In the genomic region with DNA sequence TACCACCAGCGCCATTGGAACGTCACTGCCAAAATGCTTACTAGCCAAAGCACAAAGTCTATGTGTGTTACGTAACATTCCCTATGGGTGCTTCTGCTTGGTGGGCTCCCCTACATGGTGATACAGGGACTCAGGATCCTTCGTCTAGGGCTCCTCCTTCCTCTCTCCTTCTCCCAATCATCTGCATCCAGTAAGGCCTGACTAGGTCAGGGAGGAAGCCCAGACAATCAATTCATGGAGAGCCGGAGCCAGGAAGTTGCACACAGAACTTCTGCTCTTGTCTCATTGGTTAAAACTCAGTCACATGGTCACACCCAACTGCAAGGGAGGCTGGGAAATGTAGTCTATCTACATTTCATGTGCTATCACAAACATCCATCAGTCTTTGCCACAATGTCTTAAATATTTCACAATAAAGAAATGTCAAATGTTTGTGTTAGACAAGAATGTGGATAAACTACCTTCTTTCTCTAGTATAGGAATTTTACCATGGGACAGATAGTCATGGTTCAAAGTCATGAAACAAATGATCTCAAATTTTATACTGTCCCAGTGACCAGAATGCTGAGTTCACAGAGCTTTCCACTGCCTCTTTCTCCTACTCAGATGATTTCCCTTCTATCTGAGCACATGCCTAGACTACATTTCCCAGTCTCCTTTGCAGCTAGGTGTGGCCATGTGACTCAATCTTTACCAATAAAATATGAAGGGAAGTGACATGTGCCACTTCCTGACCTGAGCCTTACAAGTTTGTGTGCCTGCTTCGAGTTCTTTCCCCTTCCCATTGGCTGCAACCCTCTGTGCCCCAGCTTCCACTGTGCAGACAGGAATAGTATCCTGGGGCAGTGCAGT, we compare ENCODE assay signal across 8 cellular contexts. TPM values are rescaled to one million over a fixed set of nuclear protein-coding genes. Genes with fewer than 3 reads are reported as not detected.
DNase-seq lines count a peak whose midpoint lies in the region; ATAC-seq and TF ChIP-seq lines count a peak whose summit lies in the region.

No MANE protein-coding gene starts in this region.

- ATAC-seq in DND-41 (ENCODE audit: insufficient read depth, low read depth) (peak; percentile 61), right lobe of liver (peak; percentile 91 to 95 (median 94)), upper lobe of right lung (peak; percentile 86), HG02840 (IDR thresholded peaks at IDR 0.05; ENCODE audit: low FRiP score, unreplicated experiment) (no peak), GM18511 (IDR thresholded peaks at IDR 0.05; ENCODE audit: unreplicated experiment) (no peak)

- no peak overlapping the region for H3K27ac ChIP-seq in DND-41 (ENCODE audit: low read length)
- H3K27ac ChIP-seq in coronary artery, result peak overlapping the region; percentile 61 to 92
- H3K27ac ChIP-seq in right lobe of liver, result peak overlapping the region in 1 of 3 donors; percentile 22
- no peak overlapping the region for H3K27ac ChIP-seq in upper lobe of right lung

- no peak for TF ChIP-seq RAD21 in Ishikawa (IDR thresholded peaks at IDR 0.05; ENCODE audit: low read depth)

- H3K4me1 ChIP-seq in DND-41 (ENCODE audit: insufficient read depth, low read length) (peaks cover 18% of the 10 kb centered on the region; the same call in 1 of the 2 replicates), right lobe of liver (peaks cover 0 to 4% (median 0%) of the 10 kb centered on the region in 4 donors), upper lobe of right lung (no peaks in the 10 kb centered on the region)

- DNase-seq in DND-41 (peak; percentile 46), SK-N-DZ (ENCODE audit: low spot score) (peak; percentile 95), coronary artery (ENCODE audit: low spot score) (no peak), right lobe of liver (peak in 2 of 3 donors; percentile 61 to 79), upper lobe of right lung (no peak)

- H3K4me2 ChIP-seq in DND-41 (ENCODE audit: insufficient read depth, low read length), result peak overlapping the region; percentile 24; the same call in 1 of the 2 replicates

- intact Hi-C loops in right lobe of liver (cut with DNase I) (no loop called here), upper lobe of right lung (cut with DNase I) (no loop called here)

- H3K4me3 ChIP-seq in DND-41 (ENCODE audit: low read depth in 1 of 2, low read length in 2 of 2) (peak overlapping the region in 1 of 2 experiments; percentile 8; a peak in 1 of 4 replicates), coronary artery (peak overlapping the region; percentile 0), right lobe of liver (peak overlapping the region in 1 of 3 donors; percentile 19), upper lobe of right lung (no peak overlapping the region)

- peak; percentile 20 for TF ChIP-seq CTCF in DND-41 (IDR thresholded peaks at IDR 0.05; ENCODE audit: borderline replicate concordance, extremely low read depth, low read length, poor library complexity, severe bottlenecking)
- TF ChIP-seq CTCF in coronary artery (IDR thresholded peaks at IDR 0.05), result no peak
- peak in 2 of 4 donors; percentile 12 to 26 for TF ChIP-seq CTCF in right lobe of liver (IDR thresholded peaks at IDR 0.05)
- TF ChIP-seq CTCF in upper lobe of right lung (IDR thresholded peaks at IDR 0.05), result no peak

- no peak for TF ChIP-seq POLR2A in right lobe of liver (IDR thresholded peaks at IDR 0.05)

- H3K36me3 ChIP-seq in DND-41 (ENCODE audit: insufficient read depth, low read length) (no peaks in the 10 kb centered on the region), right lobe of liver (no peaks in the 10 kb centered on the region), upper lobe of right lung (no peaks in the 10 kb centered on the region)

- no peaks in the 10 kb centered on the region for H4K20me1 ChIP-seq in DND-41 (ENCODE audit: insufficient read depth, low read length)

- H3K9me3 ChIP-seq in DND-41 (ENCODE audit: insufficient read depth, low read length, severe bottlenecking), result no peaks in the 10 kb centered on the region
- H3K9me3 ChIP-seq in right lobe of liver, result no peaks in the 10 kb centered on the region
- H3K9me3 ChIP-seq in upper lobe of right lung, result no peaks in the 10 kb centered on the region

- H2AFZ ChIP-seq in DND-41 (ENCODE audit: low read depth, low read length), result peak overlapping the region; percentile 56

- 14% methylated on average over 6 of the region's 6 CpGs for WGBS in right lobe of liver (ENCODE audit: insufficient coverage, low coverage, low lambda C conversion rate, missing lambda C conversion rate)

- no peaks in the 10 kb centered on the region for H3K79me2 ChIP-seq in DND-41 (ENCODE audit: insufficient read depth, low read length)

- no peak overlapping the region for H3K9ac ChIP-seq in DND-41 (ENCODE audit: low read depth, low read length)

- H3K27me3 ChIP-seq in DND-41 (ENCODE audit: insufficient read depth, low read length, poor library complexity) (no peaks in the 10 kb centered on the region), right lobe of liver (no peaks in the 10 kb centered on the region), upper lobe of right lung (no peaks in the 10 kb centered on the region)

- no peak for TF ChIP-seq EP300 in Ishikawa (IDR thresholded peaks at IDR 0.05; ENCODE audit: borderline replicate concordance)

TF ChIP-seq in Ishikawa, 13 proteins besides CTCF, POLR2A, EP300 and RAD21:
- TF ChIP-seq, protein P1, sequence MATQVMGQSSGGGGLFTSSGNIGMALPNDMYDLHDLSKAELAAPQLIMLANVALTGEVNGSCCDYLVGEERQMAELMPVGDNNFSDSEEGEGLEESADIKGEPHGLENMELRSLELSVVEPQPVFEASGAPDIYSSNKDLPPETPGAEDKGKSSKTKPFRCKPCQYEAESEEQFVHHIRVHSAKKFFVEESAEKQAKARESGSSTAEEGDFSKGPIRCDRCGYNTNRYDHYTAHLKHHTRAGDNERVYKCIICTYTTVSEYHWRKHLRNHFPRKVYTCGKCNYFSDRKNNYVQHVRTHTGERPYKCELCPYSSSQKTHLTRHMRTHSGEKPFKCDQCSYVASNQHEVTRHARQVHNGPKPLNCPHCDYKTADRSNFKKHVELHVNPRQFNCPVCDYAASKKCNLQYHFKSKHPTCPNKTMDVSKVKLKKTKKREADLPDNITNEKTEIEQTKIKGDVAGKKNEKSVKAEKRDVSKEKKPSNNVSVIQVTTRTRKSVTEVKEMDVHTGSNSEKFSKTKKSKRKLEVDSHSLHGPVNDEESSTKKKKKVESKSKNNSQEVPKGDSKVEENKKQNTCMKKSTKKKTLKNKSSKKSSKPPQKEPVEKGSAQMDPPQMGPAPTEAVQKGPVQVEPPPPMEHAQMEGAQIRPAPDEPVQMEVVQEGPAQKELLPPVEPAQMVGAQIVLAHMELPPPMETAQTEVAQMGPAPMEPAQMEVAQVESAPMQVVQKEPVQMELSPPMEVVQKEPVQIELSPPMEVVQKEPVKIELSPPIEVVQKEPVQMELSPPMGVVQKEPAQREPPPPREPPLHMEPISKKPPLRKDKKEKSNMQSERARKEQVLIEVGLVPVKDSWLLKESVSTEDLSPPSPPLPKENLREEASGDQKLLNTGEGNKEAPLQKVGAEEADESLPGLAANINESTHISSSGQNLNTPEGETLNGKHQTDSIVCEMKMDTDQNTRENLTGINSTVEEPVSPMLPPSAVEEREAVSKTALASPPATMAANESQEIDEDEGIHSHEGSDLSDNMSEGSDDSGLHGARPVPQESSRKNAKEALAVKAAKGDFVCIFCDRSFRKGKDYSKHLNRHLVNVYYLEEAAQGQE (IDR thresholded peaks at IDR 0.05; ENCODE audit: low read depth), result no peak
- no peak for TF ChIP-seq YY1 (IDR thresholded peaks at IDR 0.05; ENCODE audit: low read depth)
- no peak for TF ChIP-seq TAF1 (IDR thresholded peaks at IDR 0.05; ENCODE audit: low read depth)
- TF ChIP-seq CREB1 (IDR thresholded peaks at IDR 0.05; ENCODE audit: low read depth), result peak; percentile 42; the same call in 1 of the 2 replicates
- peak; percentile 67 for TF ChIP-seq CEBPB (IDR thresholded peaks at IDR 0.05)
- TF ChIP-seq ZBTB7A (IDR thresholded peaks at IDR 0.05; ENCODE audit: low read depth), result no peak
- no peak for TF ChIP-seq TCF12 (IDR thresholded peaks at IDR 0.05; ENCODE audit: low read depth)
- TF ChIP-seq NFIC (IDR thresholded peaks at IDR 0.05), result no peak
- TF ChIP-seq, protein P2, sequence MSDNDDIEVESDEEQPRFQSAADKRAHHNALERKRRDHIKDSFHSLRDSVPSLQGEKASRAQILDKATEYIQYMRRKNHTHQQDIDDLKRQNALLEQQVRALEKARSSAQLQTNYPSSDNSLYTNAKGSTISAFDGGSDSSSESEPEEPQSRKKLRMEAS (IDR thresholded peaks at IDR 0.05), result no peak
- TF ChIP-seq, protein P3, sequence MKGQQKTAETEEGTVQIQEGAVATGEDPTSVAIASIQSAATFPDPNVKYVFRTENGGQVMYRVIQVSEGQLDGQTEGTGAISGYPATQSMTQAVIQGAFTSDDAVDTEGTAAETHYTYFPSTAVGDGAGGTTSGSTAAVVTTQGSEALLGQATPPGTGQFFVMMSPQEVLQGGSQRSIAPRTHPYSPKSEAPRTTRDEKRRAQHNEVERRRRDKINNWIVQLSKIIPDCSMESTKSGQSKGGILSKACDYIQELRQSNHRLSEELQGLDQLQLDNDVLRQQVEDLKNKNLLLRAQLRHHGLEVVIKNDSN (IDR thresholded peaks at IDR 0.05), result peak; percentile 96
- no peak for TF ChIP-seq EGR1 (IDR thresholded peaks at IDR 0.05)

RNA-seq across cellular contexts. Expression of a gene that starts 9.3 kb away (rescaled TPM):
- 0.10 and 0.61 TPM in 2 replicates for polyA plus RNA-seq in SK-N-DZ (2014; cell fraction: cytosol; rRNA removed)
- polyA plus RNA-seq in SK-N-DZ (2014; cell fraction: nucleus; rRNA removed), result not detected in 2 replicates
- total RNA-seq in right lobe of liver (under 1 TPM in 4 of 6 experiments, not detected in 2; 0.07 to 0.43 (median 0.19) TPM), upper lobe of right lung (1.1 TPM)

RNA-seq across cellular contexts. Expression of a gene that starts 21.2 kb away (rescaled TPM):
- not detected in 2 replicates for polyA plus RNA-seq in SK-N-DZ (2014; cell fraction: cytosol; rRNA removed)
- not detected in 2 replicates for polyA plus RNA-seq in SK-N-DZ (2014; cell fraction: nucleus; rRNA removed)
- total RNA-seq in right lobe of liver (1 to 10 TPM in 5 of 6 experiments, under 1 TPM in 1; 0.92 to 6.1 (median 1.5) TPM), upper lobe of right lung (112 TPM)

Comparison
In these comparisons a context has a peak if more than half of its experiments do, and no peak if none do; other contexts are left out.
1. ATAC-seq: peak in DND-41 (single experiment), right lobe of liver (4 of 4) and upper lobe of right lung (single experiment); none in HG02840 (single experiment) and GM18511 (single experiment).
2. DNase-seq: peak in DND-41 (single experiment), SK-N-DZ (single experiment) and right lobe of liver (2 of 3); none in coronary artery (single experiment) and upper lobe of right lung (single experiment).
3. H3K27ac ChIP-seq: peak in coronary artery (2 of 2); none in DND-41 (single experiment) and upper lobe of right lung (single experiment).
4. RNA of a gene that starts 21.2 kb away (total RNA-seq): 112 TPM in upper lobe of right lung (single experiment); 0.92 to 6.1 TPM in right lobe of liver; every median in the first group is over 10 times any median in the second.